In genomic region chr6:161498359-161498758, GRCh38 we compare ENCODE assay signal across 8 cellular contexts.
DNase-seq lines count a peak whose midpoint lies in the region; ATAC-seq and TF ChIP-seq lines count a peak whose summit lies in the region.

No MANE protein-coding gene starts in this region.

- in situ Hi-C loops in Caki2 (cut with HindIII; ENCODE audit: low pct_unique_long_range_greater_than_20kb, low sequenced_read_pairs): no loop called here

- no peak overlapping the region for H3K4me3 ChIP-seq in SK-N-SH (ENCODE audit: low read depth in 2 of 2, low read length in 1 of 2)
- no peak overlapping the region for H3K4me3 ChIP-seq in iPS DF 6.9 (ENCODE audit: low read length)

- POLR2A ChIA-PET in SK-N-SH (lab: Yijun Ruan, JAX): no interaction called here

- H3K27ac ChIP-seq in SK-N-SH (ENCODE audit: low read depth in 2 of 2, low read length in 1 of 2) (no peak overlapping the region), iPS DF 6.9 (ENCODE audit: low read length) (no peak overlapping the region)

- no peaks in the 10 kb centered on the region for H3K9me2 ChIP-seq in SK-N-SH

- H3K9me3 ChIP-seq in SK-N-SH (no peaks in the 10 kb centered on the region), iPS DF 6.9 (ENCODE audit: control insufficient read depth, insufficient read depth, low read length) (no peaks in the 10 kb centered on the region)

- H3K9ac ChIP-seq in SK-N-SH: no peak overlapping the region

- TF ChIP-seq CTCF in SK-N-SH (IDR thresholded peaks at IDR 0.05): peak; percentile 61

- H3K4me1 ChIP-seq in SK-N-SH (ENCODE audit: control insufficient read depth in 1 of 2, insufficient read depth in 2 of 2, low read depth in 1 of 2, low read length in 1 of 2) (no peaks in the 10 kb centered on the region; a peak in 1 of 4 replicates), iPS DF 6.9 (ENCODE audit: control insufficient read depth, insufficient read depth, low read length) (no peaks in the 10 kb centered on the region)

- peak; percentile 69 for TF ChIP-seq RAD21 in SK-N-SH (IDR thresholded peaks at IDR 0.05; ENCODE audit: low read length)

- no peak for TF ChIP-seq EP300 in SK-N-SH (IDR thresholded peaks at IDR 0.05; ENCODE audit: borderline replicate concordance in 1 of 2, low read depth in 1 of 2, low read length in 1 of 2)

- 49% methylated on average over 7 of the region's 7 CpGs for WGBS in SK-N-SH (ENCODE audit: low lambda C conversion rate)
- no CpG with 5 or more reads among the region's 7 CpGs for WGBS in iPS DF 6.9 (ENCODE audit: insufficient coverage, insufficient read length)

- ATAC-seq in GM19328 (IDR thresholded peaks at IDR 0.05; ENCODE audit: unreplicated experiment) (no peak), HG03135 (IDR thresholded peaks at IDR 0.05; ENCODE audit: unreplicated experiment) (no peak), HG02678 (IDR thresholded peaks at IDR 0.05; ENCODE audit: unreplicated experiment) (no peak), GM21367 (IDR thresholded peaks at IDR 0.05; ENCODE audit: unreplicated experiment) (no peak)

- H2AFZ ChIP-seq in SK-N-SH (ENCODE audit: low read depth): peak overlapping the region; percentile 63; the same call in 1 of the 2 replicates

- H3K79me2 ChIP-seq in SK-N-SH (ENCODE audit: insufficient read depth): no peaks in the 10 kb centered on the region

- H3K4me2 ChIP-seq in SK-N-SH: no peak overlapping the region

- H4K20me1 ChIP-seq in SK-N-SH (ENCODE audit: insufficient read depth): no peaks in the 10 kb centered on the region

- DNase-seq in Caki2 (ENCODE audit: low read depth) (peak; percentile 68), HT1080 (ENCODE audit: low read depth) (peak; percentile 73), SK-N-SH (peak; percentile 41), iPS DF 6.9 (ENCODE audit: low read depth, low spot score) (peak; percentile 73)

- no peaks in the 10 kb centered on the region for H3F3A ChIP-seq in SK-N-SH (replicated peaks; ENCODE audit: insufficient read depth)

- H3K36me3 ChIP-seq in SK-N-SH (replicated peaks in 1 of 2; ENCODE audit: control insufficient read depth in 1 of 2, insufficient read depth in 2 of 2, low read length in 1 of 2): no peaks in the 10 kb centered on the region
- H3K36me3 ChIP-seq in iPS DF 6.9 (ENCODE audit: control insufficient read depth, insufficient read depth, low read length): no peaks in the 10 kb centered on the region

- CTCF ChIA-PET in SK-N-SH (lab: Yijun Ruan, JAX): interaction anchor here (0.6 to 1.6 kb wide), 9 partner anchors 12 to 108 kb away, joined by 3 to 16 read pairs (median 4); no protein-coding TSS in a partner anchor

- H3K27me3 ChIP-seq in SK-N-SH (ENCODE audit: insufficient read depth) (no peaks in the 10 kb centered on the region), iPS DF 6.9 (ENCODE audit: control insufficient read depth, insufficient read depth, low read length) (no peaks in the 10 kb centered on the region)

TF ChIP-seq in SK-N-SH, 30 proteins besides CTCF, POLR2A, EP300 and RAD21:
- TF ChIP-seq GABPA (IDR thresholded peaks at IDR 0.05; ENCODE audit: low read depth) (no peak), NFIC (IDR thresholded peaks at IDR 0.05; ENCODE audit: borderline replicate concordance) (peak; percentile 22; the same call in 1 of the 2 replicates), USF2 (IDR thresholded peaks at IDR 0.05; ENCODE audit: borderline replicate concordance, low read depth, low read length) (no peak), ELF1 (IDR thresholded peaks at IDR 0.05) (no peak), ZBTB33 (IDR thresholded peaks at IDR 0.05; ENCODE audit: borderline replicate concordance, low read depth) (no peak), USF1 (IDR thresholded peaks at IDR 0.05; ENCODE audit: borderline replicate concordance, low read depth) (peak; percentile 6; the same call in 1 of the 2 replicates), MAX (IDR thresholded peaks at IDR 0.05; ENCODE audit: low read depth) (0 out of 2 replicates have a peak, but pooled peaks have one; percentile 33), SMC3 (IDR thresholded peaks at IDR 0.05; ENCODE audit: low read depth, low read length) (peak; percentile 87), RXRA (IDR thresholded peaks at IDR 0.05; ENCODE audit: borderline replicate concordance, low read depth) (no peak)
